9 cellular contexts compared by ENCODE assay signal in the genomic region with DNA sequence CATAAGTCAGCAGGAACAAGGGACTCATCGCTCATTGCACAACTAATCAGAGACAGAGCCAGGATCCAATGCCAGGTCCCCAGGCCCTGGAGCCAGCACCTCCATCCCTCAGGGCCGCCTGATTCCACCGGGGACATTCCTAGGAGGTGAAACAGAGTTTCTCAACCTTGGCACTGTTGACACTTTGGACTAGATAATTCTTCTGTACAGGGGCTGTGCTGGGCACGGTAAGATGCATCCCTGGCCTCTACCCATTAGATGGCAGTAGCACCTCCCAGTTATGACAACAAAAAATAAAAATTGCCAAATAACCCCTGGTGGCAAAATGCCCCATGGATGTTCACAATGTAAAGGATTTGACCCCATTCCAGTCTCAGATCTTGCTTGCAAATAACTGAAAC.
DNase-seq lines count a peak whose midpoint lies in the region; ATAC-seq and TF ChIP-seq lines count a peak whose summit lies in the region.
"Had no signal": no experiment of that assay in that cellular context is flagged by ENCODE, and none has a peak within 500 bp of the region (broad histone marks: within the 10 kb centered on the region; RNA-seq: fewer than 3 reads in every experiment).

No MANE protein-coding gene starts in this region.

- H3K27me3 Mint-ChIP-seq in neural crest cell (ENCODE audit: low read depth): no peaks in the 10 kb centered on the region

- H3K4me1 Mint-ChIP-seq in neural crest cell: peaks cover 8% of the 10 kb centered on the region

- H3K36me3 Mint-ChIP-seq in neural crest cell (ENCODE audit: low read depth): no peaks in the 10 kb centered on the region

- H3K27ac Mint-ChIP-seq in neural crest cell (ENCODE audit: unreplicated experiment): no peak overlapping the region

- TF ChIP-seq CTCF in astrocyte of the spinal cord (IDR thresholded peaks at IDR 0.05; ENCODE audit: low read depth, low read length) (peak; percentile 3), neural crest cell (conservative IDR thresholded peaks at IDR 0.05) (peak; percentile 40)

- H3K4me3 Mint-ChIP-seq in neural crest cell: no peak overlapping the region

- H3K9me3 Mint-ChIP-seq in neural crest cell: peaks cover 4% of the 10 kb centered on the region

- ATAC-seq in HG03432 (IDR thresholded peaks at IDR 0.05; ENCODE audit: unreplicated experiment): no peak

- in situ Hi-C loops in astrocyte of the spinal cord (cut with HindIII; ENCODE audit: low sequenced_read_pairs): no loop called here

- no peak overlapping the region for H3K4me3 ChIP-seq in astrocyte of the spinal cord (ENCODE audit: low read depth, low read length)

- DNase-seq in DMS 273 (lab: John Stamatoyannopoulos, UW; ENCODE audit: unreplicated experiment): peak; percentile 42
- no peak for DNase-seq in DMS 273 treated with DMSO at 0.1 percent for 48 hours (lab: John Stamatoyannopoulos, UW)
- peak; percentile 20 for DNase-seq in LHCN-M2 (ENCODE audit: low read depth)
- DNase-seq in astrocyte of the spinal cord (ENCODE audit: low read depth, low spot score): no peak
- no peak for DNase-seq in neural crest cell (ENCODE audit: low read depth, low spot score)
- no peak for DNase-seq in NCI-H510A (lab: John Stamatoyannopoulos, UW)
- no peak for DNase-seq in activated CD8-positive, alpha-beta memory T cell treated with anti-CD3 and anti-CD28 coated beads, Interleukin-2, amount 50 U/mL, for 48 hours
- DNase-seq: stimulated activated CD8-positive, alpha-beta memory T cell treated with anti-CD3 and anti-CD28 coated beads, Interleukin-4, amount 100 ng/mL, for 48 hours had no signal

Comparison
In these comparisons a context has a peak if more than half of its experiments do, and no peak if none do; other contexts are left out.
1. DNase-seq: peak in DMS 273 (single experiment) and LHCN-M2 (single experiment); none in DMS 273 treated with DMSO at 0.1 percent for 48 hours (single experiment), astrocyte of the spinal cord (single experiment), neural crest cell (single experiment), NCI-H510A (single experiment) and activated CD8-positive, alpha-beta memory T cell treated with anti-CD3 and anti-CD28 coated beads, Interleukin-2, amount 50 U/mL, for 48 hours (single experiment).